Comparison of ENCODE assay signal across 37 cellular contexts in genomic region chr2:43851026-43851980, GRCh38. TPM values are rescaled to one million over a fixed set of nuclear protein-coding genes. Genes with fewer than 3 reads are reported as not detected.
A peak's percentile ranks its signal among the peaks of the same experiment; 100 is the strongest.
DNase-seq lines count a peak whose midpoint lies in the region; ATAC-seq, FAIRE-seq and TF ChIP-seq lines count a peak whose summit lies in the region.
"Had no signal": no experiment of that assay in that cellular context is flagged by ENCODE, and none has a peak within 500 bp of the region (broad histone marks: within the 10 kb centered on the region; RNA-seq: fewer than 3 reads in every experiment).

No MANE protein-coding gene starts in this region.

- H3K36me3 Mint-ChIP-seq in naive thymus-derived CD4-positive, alpha-beta T cell = no peaks in the 10 kb centered on the region
- H3K36me3 Mint-ChIP-seq: activated CD4-positive, alpha-beta memory T cell treated with anti-CD3 and anti-CD28 coated beads for 36 hours; activated naive CD8-positive, alpha-beta T cell; immature natural killer cell had no signal

- TF ChIP-seq EP300 in HepG2 (IDR thresholded peaks at IDR 0.05; ENCODE audit: low read depth in 2 of 2, low read length in 2 of 2) (no peak), HepG2 (CRISPR knock-in tag; IDR thresholded peaks at IDR 0.05; ENCODE audit: borderline replicate concordance) (no peak), K562 (IDR thresholded peaks at IDR 0.05; ENCODE audit: low read length) (no peak)

- H2AFZ ChIP-seq in HepG2 (ENCODE audit: low read length) (no peak overlapping the region), K562 (ENCODE audit: low read depth, low read length) (no peak overlapping the region)

- ATAC-seq in HepG2 (no peak), right lobe of liver (no peak), K562 (peak; percentile 27; the same call in 2 of the 3 replicates), aorta (ENCODE audit: low FRiP score) (peak; percentile 49), omental fat pad (ENCODE audit: low FRiP score) (no peak), HG03095 (IDR thresholded peaks at IDR 0.05; ENCODE audit: unreplicated experiment) (no peak)
- ATAC-seq in naive thymus-derived CD4-positive, alpha-beta T cell = peak; percentile 36
- ATAC-seq: activated CD4-positive, CD25-positive, alpha-beta regulatory T cell treated with anti-CD3 and anti-CD28 coated beads, Interleukin-2, amount 50 U/mL, for 24 hours; left lung had no signal

- no TSS peak for BruUV-seq in HepG2 (replicated peaks; lab: Mats Ljungman, UMichigan)
- no TSS peak for BruUV-seq in K562 (replicated peaks; lab: Mats Ljungman, UMichigan)

- H3K27ac Mint-ChIP-seq in naive thymus-derived CD4-positive, alpha-beta T cell = no peak overlapping the region
- H3K27ac Mint-ChIP-seq: activated CD4-positive, alpha-beta memory T cell treated with anti-CD3 and anti-CD28 coated beads for 36 hours; activated naive CD8-positive, alpha-beta T cell; activated T-helper 2 cell treated with anti-CD3 and anti-CD28 coated beads, Interferon-gamma antibody, Interleukin-2, Interleukin-4, amounts not matched to agents 10 μg/mL and 5 μg/mL and 100 μg/mL, durations not matched to agents 14 hours and 24 hours and 36 hours; HFFc6; immature natural killer cell; progenitor cell of endocrine pancreas had no signal

- no peak overlapping the region for H3K9ac ChIP-seq in HepG2 (ENCODE audit: insufficient read depth, low read depth, low read length)
- peak overlapping the region in 1 of 2 experiments; percentile 17; a peak in 1 of 4 replicates for H3K9ac ChIP-seq in K562 (ENCODE audit: insufficient read depth in 1 of 2, low read depth in 2 of 2, low read length in 2 of 2)

- TF ChIP-seq CTCF in HepG2 (CRISPR knock-in tag; IDR thresholded peaks at IDR 0.05) (no peak), right lobe of liver (IDR thresholded peaks at IDR 0.05) (no peak), K562 (IDR thresholded peaks at IDR 0.05 in 2 of 3, conservative IDR thresholded peaks at IDR 0.05 in 1 of 3; ENCODE audit: insufficient read depth in 2 of 3, low read depth in 1 of 3, low read length in 3 of 3) (no peak), omental fat pad (IDR thresholded peaks at IDR 0.05) (no peak), ascending aorta (IDR thresholded peaks at IDR 0.05) (no peak)

- H3K4me1 ChIP-seq in HepG2 (ENCODE audit: insufficient read depth, low read length) (no peaks in the 10 kb centered on the region), right lobe of liver (peaks cover 0 to 40% (median 8%) of the 10 kb centered on the region in 4 donors), K562 (replicated peaks in 1 of 2; ENCODE audit: control insufficient read depth in 2 of 2, insufficient read depth in 2 of 2, low read length in 2 of 2) (no peaks in the 10 kb centered on the region; a peak in 1 of 5 replicates), aorta (ENCODE audit: control insufficient read depth in 1 of 2, insufficient read depth in 2 of 2, low read length in 2 of 2) (no peaks in the 10 kb centered on the region), ascending aorta (peaks cover 0 to 3% of the 10 kb centered on the region in 2 donors)
- H3K4me1 ChIP-seq in naive thymus-derived CD4-positive, alpha-beta T cell (ENCODE audit: control insufficient read depth in 2 of 2, insufficient read depth in 2 of 2, low read length in 2 of 2) = no peaks in the 10 kb centered on the region
- H3K4me1 ChIP-seq: left lung, sigmoid colon, tibial nerve had no signal

- CTCF ChIA-PET in HepG2 (lab: Yijun Ruan, JAX; ENCODE audit: low intra/inter-chr PET ratio, low total read pairs) (no interaction called here), K562 (lab: Yijun Ruan, JAX; ENCODE audit: low intra/inter-chr PET ratio) (no interaction called here)
- CTCF ChIA-PET in naive thymus-derived CD4-positive, alpha-beta T cell (lab: Charles Lee) = no interaction called here

- no peaks in the 10 kb centered on the region for H3K79me2 ChIP-seq in HepG2 (ENCODE audit: insufficient read depth, low read length)
- no peaks in the 10 kb centered on the region for H3K79me2 ChIP-seq in K562 (ENCODE audit: control insufficient read depth, insufficient read depth, low read length)

- H3K27ac ChIP-seq in HepG2 (ENCODE audit: extremely low read length, insufficient read depth, low read length) (no peak overlapping the region), right lobe of liver (peak overlapping the region in 1 of 3 donors; percentile 37), K562 (ENCODE audit: extremely low read depth, low read depth, low read length) (no peak overlapping the region), aorta (ENCODE audit: low read depth in 1 of 2, low read length in 2 of 2) (no peak overlapping the region), ascending aorta (no peak overlapping the region)
- no peak overlapping the region for H3K27ac ChIP-seq in naive thymus-derived CD4-positive, alpha-beta T cell (ENCODE audit: low read depth, low read length)
- H3K27ac ChIP-seq: left lung, neutrophil, sigmoid colon, tibial nerve had no signal

- no peak for TF ChIP-seq POLR2A in HepG2 (IDR thresholded peaks at IDR 0.05; ENCODE audit: insufficient read depth in 1 of 2, low read depth in 2 of 2, low read length in 2 of 2)
- no peak for TF ChIP-seq POLR2A in right lobe of liver (IDR thresholded peaks at IDR 0.05)
- TF ChIP-seq POLR2A in K562 (conservative IDR thresholded peaks at IDR 0.05) = no peak

- TF ChIP-seq RAD21 in HepG2 (CRISPR knock-in tag; IDR thresholded peaks at IDR 0.05) (no peak), K562 (CRISPR knock-in tag; conservative IDR thresholded peaks at IDR 0.05 in 1 of 2, IDR thresholded peaks at IDR 0.05 in 1 of 2) (no peak)

- peaks cover 7 to 46% (median 27%) of the 10 kb centered on the region in 5 donors for H3K27me3 Mint-ChIP-seq in naive thymus-derived CD4-positive, alpha-beta T cell

- no peaks in the 10 kb centered on the region for H3K9me1 ChIP-seq in K562 (ENCODE audit: control insufficient read depth, insufficient read depth, low read length)

- no peak for FAIRE-seq in HepG2 (lab: Jason Lieb, UNC)
- FAIRE-seq in K562 (lab: Jason Lieb, UNC) = no peak
- FAIRE-seq: colon, G401.6 had no signal

- no peaks in the 10 kb centered on the region for H3K27me3 ChIP-seq in HepG2 (ENCODE audit: control insufficient read depth in 1 of 2, insufficient read depth in 2 of 2, low read length in 2 of 2)
- H3K27me3 ChIP-seq in right lobe of liver = no peaks in the 10 kb centered on the region
- peaks cover 24 to 48% of the 10 kb centered on the region in 2 experiments for H3K27me3 ChIP-seq in K562 (ENCODE audit: control insufficient read depth in 2 of 2, insufficient read depth in 2 of 2, low read length in 2 of 2)
- no peaks in the 10 kb centered on the region for H3K27me3 ChIP-seq in naive thymus-derived CD4-positive, alpha-beta T cell (ENCODE audit: control insufficient read depth in 2 of 2, insufficient read depth in 2 of 2, low read length in 2 of 2)
- H3K27me3 ChIP-seq in aorta (ENCODE audit: control insufficient read depth in 1 of 2, insufficient read depth in 2 of 2, low read length in 1 of 2) = no peaks in the 10 kb centered on the region
- H3K27me3 ChIP-seq in ascending aorta = no peaks in the 10 kb centered on the region

- intact Hi-C loops in HepG2 (cut with micrococcal nuclease; ENCODE audit: unreplicated experiment) (no loop called here), right lobe of liver (cut with DNase I) (no loop called here), K562 (cut with micrococcal nuclease) (no loop called here), aorta (cut with DNase I) (no loop called here), ascending aorta (cut with DNase I) (no loop called here)
- intact Hi-C loops in naive thymus-derived CD4-positive, alpha-beta T cell (cut with micrococcal nuclease) = no loop called here

- H3K4me1 Mint-ChIP-seq in naive thymus-derived CD4-positive, alpha-beta T cell = no peaks in the 10 kb centered on the region
- H3K4me1 Mint-ChIP-seq: immature natural killer cell had no signal

- H3K4me3 ChIP-seq in HepG2 (replicated peaks in 1 of 3; ENCODE audit: insufficient read depth in 1 of 3, low read depth in 2 of 3, low read length in 3 of 3) (no peak overlapping the region), right lobe of liver (no peak overlapping the region), K562 (no peak overlapping the region), aorta (ENCODE audit: low read length in 2 of 2) (no peak overlapping the region), ascending aorta (no peak overlapping the region)
- no peak overlapping the region for H3K4me3 ChIP-seq in naive thymus-derived CD4-positive, alpha-beta T cell (ENCODE audit: low read length)
- H3K4me3 ChIP-seq: left lung, MG63, sigmoid colon, tibial nerve had no signal

- H3K4me3 Mint-ChIP-seq in naive thymus-derived CD4-positive, alpha-beta T cell = no peak overlapping the region
- H3K4me3 Mint-ChIP-seq: activated CD4-positive, alpha-beta memory T cell treated with anti-CD3 and anti-CD28 coated beads for 36 hours; activated naive CD8-positive, alpha-beta T cell; HFFc6; immature natural killer cell had no signal

- DNase-seq in HepG2 (ENCODE audit: low spot score) (no peak), right lobe of liver (no peak), K562 (ENCODE audit: extremely low read depth in 1 of 4, low spot score in 3 of 4) (peak in 3 of 4 experiments; percentile 2 to 6 (median 4)), aorta (no peak), omental fat pad (ENCODE audit: low spot score) (no peak), ascending aorta (ENCODE audit: low spot score in 2 of 2) (no peak)
- no peak for DNase-seq in naive thymus-derived CD4-positive, alpha-beta T cell
- DNase-seq: activated CD4-positive, alpha-beta memory T cell treated with anti-CD3 and anti-CD28 coated beads for 36 hours; C1 segment of cervical spinal cord; COR-L47; DMS79; effector CD8-positive, alpha-beta T cell; HFFc6; immature natural killer cell; KG1; left lung; mesendoderm; MG63; NCI-H1105 treated with DMSO at 0.1 percent for 48 hours; NCI-H187 treated with DMSO at 0.1 percent for 48 hours; NCI-H2171 treated with DMSO at 0.1 percent for 48 hours; NCI-H510A treated with DMSO at 0.1 percent for 48 hours; NK-92 treated with Interleukin-12 subunit alpha and Interleukin-12 subunit beta, amount 100 ng/mL, for 24 hours; sigmoid colon; stimulated activated CD4-positive, alpha-beta T cell treated with anti-CD3 and anti-CD28 coated beads, Interleukin-4, amount 100 ng/mL, for 4 hours; T-helper 2 cell had no signal

- H3K36me3 ChIP-seq in HepG2 (replicated peaks in 1 of 2; ENCODE audit: control insufficient read depth in 1 of 2, insufficient read depth in 2 of 2, low read length in 2 of 2) = peaks cover 16 to 21% of the 10 kb centered on the region in 2 experiments; a peak in 4 of 5 replicates
- peaks cover 0 to 70% (median 16%) of the 10 kb centered on the region in 4 donors for H3K36me3 ChIP-seq in right lobe of liver
- H3K36me3 ChIP-seq in K562 (ENCODE audit: control insufficient read depth, insufficient read depth, low read length) = no peaks in the 10 kb centered on the region
- H3K36me3 ChIP-seq in naive thymus-derived CD4-positive, alpha-beta T cell (ENCODE audit: control insufficient read depth in 2 of 3, insufficient read depth in 3 of 3, low read length in 3 of 3) = no peaks in the 10 kb centered on the region
- H3K36me3 ChIP-seq in aorta (ENCODE audit: control insufficient read depth in 1 of 2, insufficient read depth in 2 of 2, low read length in 1 of 2) = no peaks in the 10 kb centered on the region
- no peaks in the 10 kb centered on the region for H3K36me3 ChIP-seq in ascending aorta
- H3K36me3 ChIP-seq: left lung, MG63, neutrophil, sigmoid colon, tibial nerve had no signal

- no peaks in the 10 kb centered on the region for H3K9me3 ChIP-seq in HepG2 (ENCODE audit: low read length)
- no peaks in the 10 kb centered on the region for H3K9me3 ChIP-seq in right lobe of liver
- H3K9me3 ChIP-seq in K562 (replicated peaks; ENCODE audit: control insufficient read depth, insufficient read depth, low read depth, low read length) = no peaks in the 10 kb centered on the region
- no peaks in the 10 kb centered on the region for H3K9me3 ChIP-seq in naive thymus-derived CD4-positive, alpha-beta T cell (ENCODE audit: control insufficient read depth in 2 of 3, low read length in 3 of 3)
- H3K9me3 ChIP-seq in aorta (ENCODE audit: control insufficient read depth, low read length) = no peaks in the 10 kb centered on the region
- no peaks in the 10 kb centered on the region for H3K9me3 ChIP-seq in ascending aorta
- H3K9me3 ChIP-seq: left lung, MG63, neutrophil, sigmoid colon, tibial nerve had no signal

- H3K9me3 Mint-ChIP-seq in naive thymus-derived CD4-positive, alpha-beta T cell = no peaks in the 10 kb centered on the region
- H3K9me3 Mint-ChIP-seq: activated CD4-positive, alpha-beta memory T cell treated with anti-CD3 and anti-CD28 coated beads for 36 hours; activated T-helper 2 cell treated with anti-CD3 and anti-CD28 coated beads, Interferon-gamma antibody, Interleukin-2, Interleukin-4, amounts not matched to agents 10 μg/mL and 5 μg/mL and 100 μg/mL, durations not matched to agents 14 hours and 24 hours and 36 hours; HFFc6; immature natural killer cell had no signal

- H3K4me2 ChIP-seq in HepG2 (ENCODE audit: low read depth, low read length) (no peak overlapping the region), K562 (ENCODE audit: insufficient read depth, low read length) (no peak overlapping the region)

- in situ Hi-C loops in HepG2 (cut with HindIII; ENCODE audit: extremely low pct_ligation_motif_present, low pct_unique_long_range_greater_than_20kb) = no loop called here
- in situ Hi-C loops in K562 (cut with MboI) = no loop called here

- WGBS in HepG2 (ENCODE audit: low lambda C conversion rate) = 94% methylated on average over 15 of the region's 20 CpGs
- WGBS in right lobe of liver (ENCODE audit: insufficient coverage, low coverage, low lambda C conversion rate, missing lambda C conversion rate) = 68% methylated on average over 4 of the region's 20 CpGs
- WGBS in K562 (ENCODE audit: insufficient coverage, low coverage, missing lambda C conversion rate) = 4% methylated on average over 18 of the region's 20 CpGs
- 77 to 80% methylated on average over 20 of the region's 20 CpGs for WGBS in aorta, 2 donors

- POLR2A ChIA-PET in HepG2 (lab: Yijun Ruan, JAX) (no interaction called here), K562 (lab: Yijun Ruan, JAX) (interaction anchor here (1.1 kb wide), 1 partner anchor 30 kb away, joined by 4 read pairs; no protein-coding TSS in a partner anchor)
- POLR2A ChIA-PET in naive thymus-derived CD4-positive, alpha-beta T cell (lab: Charles Lee) = no interaction called here

- H4K20me1 ChIP-seq in HepG2 (ENCODE audit: insufficient read depth, low read length) (no peaks in the 10 kb centered on the region), K562 (replicated peaks; ENCODE audit: control insufficient read depth, insufficient read depth, low read length) (peaks cover 4% of the 10 kb centered on the region; the same call in 1 of the 2 replicates)

RNA-seq across cellular contexts. Expression of gene ABCG8, which starts 12.5 kb away (rescaled TPM):
- total RNA-seq in HepG2 (2016; rRNA removed; fragmentation: Illumina TruSeq; extraction: Trizol) (6.8 and 8.8 TPM in 2 replicates), right lobe of liver (100 to 1,000 TPM in 1 of 6 experiments, 10 to 100 TPM in 5; 30.1 to 116 (median 49.0) TPM), K562 (2014; rRNA removed) (not detected in 2 replicates), K562 (2014; rRNA removed; fragmentation: Illumina TruSeq; extraction: Trizol) (not detected in 2 replicates), K562 (2015; rRNA removed; fragmentation: Illumina TruSeq; extraction: Trizol) (not detected in 2 replicates), K562 (2021) (not detected in 2 replicates), aorta (not detected), omental fat pad (under 1 TPM in 1 of 4 donors, not detected in 3; 0.16 TPM), ascending aorta (not detected)
- 0.88 and 1.2 TPM in 2 replicates for total RNA-seq in HepG2 (2016; cell fraction: cytosol; rRNA removed; fragmentation: Illumina TruSeq; extraction: Trizol; ENCODE audit: low read depth)
- total RNA-seq in HepG2 (2016; cell fraction: insoluble cytoplasmic fraction; rRNA removed; fragmentation: Illumina TruSeq; extraction: Trizol) = 6.9 and 9.5 TPM in 2 replicates
- 4.1 and 4.5 TPM in 2 replicates for total RNA-seq in HepG2 (2016; cell fraction: membrane; rRNA removed; fragmentation: Illumina TruSeq; extraction: Trizol)
- 14.4 and 15.5 TPM in 2 replicates for total RNA-seq in HepG2 (2016; cell fraction: nucleus; rRNA removed; fragmentation: Illumina TruSeq; extraction: Trizol)
- polyA plus RNA-seq in HepG2 (2011; rRNA removed) (8.1 and 10.0 TPM in 2 replicates), K562 (2011; rRNA removed) (not detected in 2 replicates), K562 (2014; fragmentation: Illumina TruSeq; extraction: Trizol) (not detected in 2 replicates), K562 (2014; fragmentation: Nextera tagmentation; extraction: Ambion mirVana) (not detected), K562 (2014; rRNA removed) (not detected in 2 replicates), aorta (1 to 10 TPM in 1 of 2 donors, not detected in 1; 1.9 TPM)
- polyA plus RNA-seq in HepG2 (2011; cell fraction: cytosol; rRNA removed) = 6.5 and 7.5 TPM in 2 replicates
- polyA plus RNA-seq in HepG2 (2011; cell fraction: nucleus; rRNA removed) = 18.9 and 20.1 TPM in 2 replicates
- polyA plus RNA-seq in HepG2 (2012) = 8.7 and 11.5 TPM in 2 replicates
- 1.5 and 1.8 TPM in 2 replicates for polyA plus RNA-seq in HepG2 (2016; cell fraction: cytosol; fragmentation: Illumina TruSeq; extraction: Trizol; ENCODE audit: low read depth)
- 6.3 and 8.4 TPM in 2 replicates for polyA plus RNA-seq in HepG2 (2016; cell fraction: insoluble cytoplasmic fraction; fragmentation: Illumina TruSeq; extraction: Trizol; ENCODE audit: low read depth)
- 2.7 and 2.9 TPM in 2 replicates for polyA plus RNA-seq in HepG2 (2016; cell fraction: membrane; fragmentation: Illumina TruSeq; extraction: Trizol; ENCODE audit: low read depth)
- 23.7 and 27.2 TPM in 2 replicates for polyA plus RNA-seq in HepG2 (2016; cell fraction: nucleus; fragmentation: Illumina TruSeq; extraction: Trizol; ENCODE audit: insufficient read depth, low read depth)
- 0.05 and 27.2 TPM in 2 replicates for polyA minus RNA-seq in HepG2 (2011; rRNA and poly(A)+ RNA removed; ENCODE audit: low replicate concordance)
- 6.4 and 6.6 TPM in 2 replicates for polyA minus RNA-seq in HepG2 (2011; cell fraction: cytosol; rRNA and poly(A)+ RNA removed)
- polyA minus RNA-seq in HepG2 (2011; cell fraction: nucleus; rRNA and poly(A)+ RNA removed) = 12.2 and 14.0 TPM in 2 replicates
- total RNA-seq in K562 (2011; cell fraction: chromatin; rRNA removed; ENCODE audit: low replicate concordance) = not detected in 2 replicates
- total RNA-seq in K562 (2011; cell fraction: nucleolus; rRNA removed) = not detected in 2 replicates
- total RNA-seq in K562 (2011; cell fraction: nucleoplasm; rRNA removed) = not detected in 2 replicates
- not detected in 2 replicates for polyA plus RNA-seq in K562 (2011; cell fraction: cytosol; rRNA removed)
- not detected in 2 replicates for polyA plus RNA-seq in K562 (2011; cell fraction: nucleus; rRNA removed)
- polyA plus RNA-seq in K562 (2012) = 0.01 TPM in 1 of 2 replicates, not detected in the other
- polyA minus RNA-seq in K562 (2011; rRNA and poly(A)+ RNA removed) = not detected in 2 replicates
- not detected in 2 replicates for polyA minus RNA-seq in K562 (2011; cell fraction: cytosol; rRNA and poly(A)+ RNA removed)
- not detected in 2 replicates for polyA minus RNA-seq in K562 (2011; cell fraction: nucleus; rRNA and poly(A)+ RNA removed)
- total RNA-seq in naive thymus-derived CD4-positive, alpha-beta T cell = not detected
- polyA plus RNA-seq in naive thymus-derived CD4-positive, alpha-beta T cell = under 1 TPM in 1 of 2 donors, not detected in 1; 0.11 TPM
- total RNA-seq: activated CD4-positive, alpha-beta memory T cell treated with anti-CD3 and anti-CD28 coated beads for 36 hours; epithelial cell of proximal tubule; HFFc6; left lung; progenitor cell of endocrine pancreas; sigmoid colon; tibial nerve had no signal
- polyA plus RNA-seq: AG04450, immature natural killer cell had no signal

RNA-seq across cellular contexts. Expression of gene ABCG5, which starts 12.7 kb away (rescaled TPM):
- 5.8 and 15.1 TPM in 2 replicates for total RNA-seq in HepG2 (2016; rRNA removed; fragmentation: Illumina TruSeq; extraction: Trizol)
- 5.3 and 5.7 TPM in 2 replicates for total RNA-seq in HepG2 (2016; cell fraction: cytosol; rRNA removed; fragmentation: Illumina TruSeq; extraction: Trizol; ENCODE audit: low read depth)
- total RNA-seq in HepG2 (2016; cell fraction: insoluble cytoplasmic fraction; rRNA removed; fragmentation: Illumina TruSeq; extraction: Trizol) = 5.6 and 16.0 TPM in 2 replicates
- total RNA-seq in HepG2 (2016; cell fraction: membrane; rRNA removed; fragmentation: Illumina TruSeq; extraction: Trizol) = 7.7 and 8.7 TPM in 2 replicates
- total RNA-seq in HepG2 (2016; cell fraction: nucleus; rRNA removed; fragmentation: Illumina TruSeq; extraction: Trizol) = 23.5 and 27.9 TPM in 2 replicates
- polyA plus RNA-seq in HepG2 (2011; rRNA removed) = 38.8 and 39.0 TPM in 2 replicates
- 12.7 and 15.4 TPM in 2 replicates for polyA plus RNA-seq in HepG2 (2011; cell fraction: cytosol; rRNA removed)
- polyA plus RNA-seq in HepG2 (2011; cell fraction: nucleus; rRNA removed) = 217 and 232 TPM in 2 replicates
- polyA plus RNA-seq in HepG2 (2012) = 20.2 and 28.6 TPM in 2 replicates
- 3.8 and 4.6 TPM in 2 replicates for polyA plus RNA-seq in HepG2 (2016; cell fraction: cytosol; fragmentation: Illumina TruSeq; extraction: Trizol; ENCODE audit: low read depth)
- polyA plus RNA-seq in HepG2 (2016; cell fraction: insoluble cytoplasmic fraction; fragmentation: Illumina TruSeq; extraction: Trizol; ENCODE audit: low read depth) = 5.9 and 6.3 TPM in 2 replicates
- 6.7 and 6.8 TPM in 2 replicates for polyA plus RNA-seq in HepG2 (2016; cell fraction: membrane; fragmentation: Illumina TruSeq; extraction: Trizol; ENCODE audit: low read depth)
- 70.1 and 70.4 TPM in 2 replicates for polyA plus RNA-seq in HepG2 (2016; cell fraction: nucleus; fragmentation: Illumina TruSeq; extraction: Trizol; ENCODE audit: insufficient read depth, low read depth)
- polyA minus RNA-seq in HepG2 (2011; rRNA and poly(A)+ RNA removed; ENCODE audit: low replicate concordance) = 18.3 TPM in 1 of 2 replicates, not detected in the other
- polyA minus RNA-seq in HepG2 (2011; cell fraction: cytosol; rRNA and poly(A)+ RNA removed) = 3.8 and 5.0 TPM in 2 replicates
- 34.4 and 34.7 TPM in 2 replicates for polyA minus RNA-seq in HepG2 (2011; cell fraction: nucleus; rRNA and poly(A)+ RNA removed)
- 10 to 100 TPM; 15.3 to 63.5 (median 35.4) TPM for total RNA-seq in right lobe of liver
- total RNA-seq in K562 (2011; cell fraction: chromatin; rRNA removed; ENCODE audit: low replicate concordance) = not detected in 2 replicates
- not detected in 2 replicates for total RNA-seq in K562 (2011; cell fraction: nucleolus; rRNA removed)
- not detected in 2 replicates for total RNA-seq in K562 (2011; cell fraction: nucleoplasm; rRNA removed)
- not detected in 2 replicates for total RNA-seq in K562 (2014; rRNA removed)
- total RNA-seq in K562 (2014; rRNA removed; fragmentation: Illumina TruSeq; extraction: Trizol) = not detected in 2 replicates
- not detected in 2 replicates for total RNA-seq in K562 (2015; rRNA removed; fragmentation: Illumina TruSeq; extraction: Trizol)
- total RNA-seq in K562 (2021) = not detected in 2 replicates
- polyA plus RNA-seq in K562 (2011; rRNA removed) = not detected in 2 replicates
- not detected in 2 replicates for polyA plus RNA-seq in K562 (2011; cell fraction: cytosol; rRNA removed)
- polyA plus RNA-seq in K562 (2011; cell fraction: nucleus; rRNA removed) = not detected in 2 replicates
- 0.03 and 0.05 TPM in 2 replicates for polyA plus RNA-seq in K562 (2012)
- not detected in 2 replicates for polyA plus RNA-seq in K562 (2014; fragmentation: Illumina TruSeq; extraction: Trizol)
- polyA plus RNA-seq in K562 (2014; fragmentation: Nextera tagmentation; extraction: Ambion mirVana) = under 1 TPM; 0.01 TPM
- polyA plus RNA-seq in K562 (2014; rRNA removed) = not detected in 2 replicates
- not detected in 2 replicates for polyA minus RNA-seq in K562 (2011; rRNA and poly(A)+ RNA removed)
- not detected in 2 replicates for polyA minus RNA-seq in K562 (2011; cell fraction: cytosol; rRNA and poly(A)+ RNA removed)
- not detected in 2 replicates for polyA minus RNA-seq in K562 (2011; cell fraction: nucleus; rRNA and poly(A)+ RNA removed)
- not detected for total RNA-seq in naive thymus-derived CD4-positive, alpha-beta T cell
- polyA plus RNA-seq in naive thymus-derived CD4-positive, alpha-beta T cell = not detected
- not detected for total RNA-seq in aorta
- polyA plus RNA-seq in aorta = 1 to 10 TPM in 1 of 2 donors, not detected in 1; 8.8 TPM
- not detected for total RNA-seq in omental fat pad
- total RNA-seq in ascending aorta = 4.0 TPM
- total RNA-seq: activated CD4-positive, alpha-beta memory T cell treated with anti-CD3 and anti-CD28 coated beads for 36 hours; epithelial cell of proximal tubule; HFFc6; left lung; progenitor cell of endocrine pancreas; sigmoid colon; tibial nerve had no signal
- polyA plus RNA-seq: AG04450, immature natural killer cell had no signal

Comparison
In these comparisons a context has a peak if more than half of its experiments do, and no peak if none do; other contexts are left out.
1. ATAC-seq: peak in K562 (single experiment), naive thymus-derived CD4-positive, alpha-beta T cell (single experiment) and aorta (single experiment); none in HepG2 (single experiment), right lobe of liver (0 of 4), omental fat pad (single experiment) and HG03095 (single experiment).
2. DNase-seq: peak in K562 (3 of 4); none in HepG2 (single experiment), right lobe of liver (0 of 3), naive thymus-derived CD4-positive, alpha-beta T cell (0 of 9), aorta (0 of 2), omental fat pad (single experiment) and ascending aorta (0 of 2).